ENCODE assay signal across 8 cellular contexts in the genomic region with DNA sequence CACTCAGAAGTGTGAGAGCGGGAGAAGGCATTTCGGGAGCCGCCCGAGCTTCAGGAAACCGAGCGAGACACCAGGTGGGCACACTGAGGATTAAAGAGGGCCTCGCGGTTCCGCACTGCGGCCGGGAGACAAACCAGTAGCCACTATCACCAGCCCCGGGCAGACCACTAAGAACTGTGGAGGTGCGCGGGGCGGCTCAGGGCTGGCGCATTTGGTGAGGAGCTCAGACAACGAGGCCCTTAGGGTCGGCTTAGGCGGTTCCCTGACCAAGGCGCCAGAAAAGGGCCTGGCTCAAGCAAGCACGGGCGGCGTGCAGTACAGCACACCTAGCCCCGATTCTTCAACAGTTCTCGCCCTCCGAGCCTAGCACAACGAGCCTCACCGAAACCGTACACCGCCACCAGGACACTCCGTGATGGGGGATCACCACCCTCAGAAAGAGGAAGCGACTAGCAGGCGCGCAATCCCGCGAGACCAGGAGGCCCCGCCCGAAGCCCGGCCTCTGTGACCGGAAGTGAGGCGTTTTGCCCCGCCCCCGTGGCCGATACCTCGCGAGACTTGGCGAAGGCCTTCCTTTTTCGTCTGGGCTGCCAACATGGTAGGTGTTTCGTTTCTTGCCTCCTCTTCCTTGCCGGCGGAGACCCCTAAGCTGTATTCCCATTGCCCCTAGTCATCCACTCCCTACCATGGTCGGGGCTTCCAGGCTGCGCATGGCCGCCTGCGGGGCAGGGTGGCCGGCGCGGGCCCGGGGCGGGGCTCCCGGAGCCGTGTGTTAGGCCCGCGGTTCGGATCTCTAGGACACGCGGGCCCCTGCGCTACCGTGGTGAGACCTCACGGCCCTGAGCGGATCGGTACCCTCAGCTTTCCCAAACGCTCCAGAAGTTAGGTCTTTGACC. TPM values are rescaled to one million over a fixed set of nuclear protein-coding genes. Genes with fewer than 3 reads are reported as not detected.
A peak's percentile ranks its signal among the peaks of the same experiment; 100 is the strongest.
DNase-seq lines count a peak whose midpoint lies in the region; ATAC-seq and TF ChIP-seq lines count a peak whose summit lies in the region.

TSS of gene RPL27A (plus strand) at position 574 of the 896 bp plus-strand sequence. CDS start at position 596, 22 bp downstream.
TSS of gene TRIM66 (minus strand) at position 447 of the 896 bp plus-strand sequence. CDS start 10,391 bp downstream, outside the sequence.

- TF ChIP-seq POLR2A in GM18505 (IDR thresholded peaks at IDR 0.05; ENCODE audit: borderline replicate concordance, extremely low read depth, insufficient read depth, insufficient read length) (peak; percentile 99), uterus (IDR thresholded peaks at IDR 0.05) (peak; percentile 98 to 99)

- peaks cover 4% of the 10 kb centered on the region for H3K4me1 ChIP-seq in right cardiac atrium (ENCODE audit: control insufficient read depth, insufficient read depth, low read length)
- H3K4me1 ChIP-seq in uterus = peaks cover 0 to 14% of the 10 kb centered on the region in 2 donors

- H3K27ac ChIP-seq in angular gyrus (ENCODE audit: low read depth, low read length) (peak within 1 kb of the TSS; percentile 97), right cardiac atrium (ENCODE audit: low read length) (peak within 1 kb of the TSS; percentile 94), uterus (peak within 1 kb of the TSS; percentile 95 to 97)

- peak; percentile 92 for DNase-seq in NCI-H187 treated with DMSO at 0.1 percent for 48 hours (lab: John Stamatoyannopoulos, UW)
- peak; percentile 96 to 98 (median 97) for DNase-seq in T-helper 2 cell
- DNase-seq in right cardiac atrium = peak; percentile 99 to 100 (median 99)
- DNase-seq in putamen (ENCODE audit: low spot score) = peak; percentile 95
- peak; percentile 98 to 99 for DNase-seq in uterus

- H3K9me3 ChIP-seq in right cardiac atrium (ENCODE audit: control insufficient read depth, low read length) (no peaks in the 10 kb centered on the region), uterus (no peaks in the 10 kb centered on the region)

- TF ChIP-seq CTCF in uterus (IDR thresholded peaks at IDR 0.05) = peak in 3 of 4 experiments; percentile 17 to 60 (median 39)

- intact Hi-C loops in right cardiac atrium (cut with DNase I) (no loop called here), uterus (cut with DNase I; ENCODE audit: low total_unique reads) (loop anchor here (10.0 kb wide), 1 partner anchor 132 kb away; a partner anchor contains a TSS)

- H3K36me3 ChIP-seq in uterus = no peaks in the 10 kb centered on the region

- WGBS in right cardiac atrium = under 1% methylated on average over 73 of the region's 73 CpGs

- peak; percentile 96 for ATAC-seq in GM18505 (IDR thresholded peaks at IDR 0.05; ENCODE audit: unreplicated experiment)
- ATAC-seq in HG02970 (IDR thresholded peaks at IDR 0.05; ENCODE audit: low FRiP score, unreplicated experiment) = peak; percentile 95
- peak; percentile 98 to 99 for ATAC-seq in right cardiac atrium

- H3K27me3 ChIP-seq in right cardiac atrium (ENCODE audit: control insufficient read depth, insufficient read depth) (no peaks in the 10 kb centered on the region), uterus (no peaks in the 10 kb centered on the region)

- H3K4me3 ChIP-seq in right cardiac atrium (ENCODE audit: low read length) = peak within 1 kb of the TSS; percentile 91
- peak within 1 kb of the TSS; percentile 75 to 94 for H3K4me3 ChIP-seq in uterus

RNA-seq across cellular contexts. Expression of gene RPL27A, which starts in this region (rescaled TPM):
- total RNA-seq in right cardiac atrium = 100 to 1,000 TPM; 519 to 805 (median 620) TPM
- 1,811 TPM for polyA plus RNA-seq in right cardiac atrium
- 1,000 to 10,000 TPM in 2 of 4 donors, 100 to 1,000 TPM in 2; 505 to 3,151 (median 1,895) TPM for total RNA-seq in uterus

RNA-seq across cellular contexts. Expression of gene TRIM66, which starts in this region (rescaled TPM):
- total RNA-seq in right cardiac atrium (1 to 10 TPM; 2.0 to 3.6 (median 2.9) TPM), uterus (10 to 100 TPM in 2 of 4 donors, 1 to 10 TPM in 2; 7.4 to 18.2 (median 10.5) TPM)
- 1.6 TPM for polyA plus RNA-seq in right cardiac atrium

Comparison
In these comparisons a context has a peak if more than half of its experiments do, and no peak if none do; other contexts are left out.
1. Peak in every context shown above with its lines: DNase-seq, ATAC-seq, H3K4me3 ChIP-seq and H3K27ac ChIP-seq.